33 cellular contexts compared by ENCODE assay signal in the genomic region with DNA sequence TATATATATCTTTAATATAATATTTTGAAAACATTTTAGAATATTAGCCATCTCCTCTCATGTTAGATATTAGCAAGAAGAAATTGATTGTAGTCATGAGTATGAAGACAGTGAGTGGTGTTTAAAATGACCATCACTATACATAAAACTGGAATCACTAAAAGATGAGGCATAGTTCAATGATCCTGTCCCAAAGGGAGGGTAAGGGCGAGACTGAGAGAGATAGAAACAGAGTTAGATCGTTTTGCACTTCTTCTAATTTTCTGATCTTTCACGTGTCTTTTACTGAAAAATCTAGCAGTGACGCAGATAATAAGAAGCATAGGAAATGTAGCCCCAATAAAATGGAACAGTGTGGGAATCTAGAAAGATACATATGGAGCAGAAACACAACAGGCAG.
"Had no signal": no experiment of that assay in that cellular context is flagged by ENCODE, and none has a peak within 500 bp of the region (broad histone marks: within the 10 kb centered on the region; RNA-seq: fewer than 3 reads in every experiment).

No MANE protein-coding gene starts in this region.

- ATAC-seq: activated naive CD4-positive, alpha-beta T cell treated with anti-CD3 and anti-CD28 coated beads, Interleukin-2, amount 50 U/mL, for 72 hours; activated naive CD8-positive, alpha-beta T cell treated with anti-CD3 and anti-CD28 coated beads, Interleukin-2, amount 50 U/mL, for 24 hours; activated T-cell treated with anti-CD3 and anti-CD28 coated beads, Interleukin-2, amount 50 U/mL, for 4 hours; activated T-cell treated with anti-CD3 and anti-CD28 coated beads, Interleukin-2, amount 50 U/mL, for 72 hours; activated T-helper 17 cell treated with anti-CD3 and anti-CD28 coated beads, Interleukin-2, amount 50 U/mL, for 72 hours; body of pancreas had no signal

- FAIRE-seq: astrocyte, bronchial epithelial cell had no signal

- H3K36me3 ChIP-seq: adrenal gland, ascending aorta, brain microvascular endothelial cell, breast epithelium, cardiac muscle cell had no signal

- H3K27me3 ChIP-seq: adrenal gland, ascending aorta, body of pancreas, brain microvascular endothelial cell, breast epithelium, cardiac muscle cell had no signal

- DNase-seq: activated effector memory CD4-positive, alpha-beta T cell treated with anti-CD3 and anti-CD28 coated beads, Interleukin-2, amount 50 U/mL, for 16 hours; activated effector memory CD4-positive, alpha-beta T cell treated with Interleukin-2 at 50 U/mL for 16 hours; activated gamma-delta T cell; activated gamma-delta T cell treated with Interleukin-2 at 50 U/mL for 16 hours; activated naive CD4-positive, alpha-beta T cell; activated naive CD4-positive, alpha-beta T cell treated with anti-CD3 and anti-CD28 coated beads for 36 hours; activated naive CD4-positive, alpha-beta T cell treated with anti-CD3 and anti-CD28 coated beads, Interleukin-2, amount 10 ng/mL, durations not matched to agents 7 days and 5 days; activated naive CD4-positive, alpha-beta T cell treated with anti-CD3 and anti-CD28 coated beads, Interleukin-2, amount 50 U/mL, for 16 hours; activated naive CD4-positive, alpha-beta T cell treated with Interleukin-2 at 50 U/mL for 16 hours; activated naive CD8-positive, alpha-beta T cell treated with anti-CD3 and anti-CD28 coated beads for 36 hours; activated naive CD8-positive, alpha-beta T cell treated with anti-CD3 and anti-CD28 coated beads, Interleukin-2, amount 10 ng/mL, durations not matched to agents 7 days and 5 days; activated naive CD8-positive, alpha-beta T cell treated with anti-CD3 and anti-CD28 coated beads, Interleukin-2, amount 50 U/mL, for 24 hours; activated T-cell treated with anti-CD3 and anti-CD28 coated beads, Interleukin-2, amount 50 U/mL, for 24 hours; activated T-cell treated with anti-CD3 and anti-CD28 coated beads, Interleukin-2, amount 50 U/mL, for 4 hours; activated T-cell treated with anti-CD3 and anti-CD28 coated beads, Interleukin-2, amount 50 U/mL, for 48 hours; activated T-cell treated with anti-CD3 and anti-CD28 coated beads, Interleukin-2, amount 50 U/mL, for 72 hours; adrenal gland; amniotic stem cell; amygdala; anterior cingulate cortex; aorta; body of pancreas; brain microvascular endothelial cell; caudate nucleus; central memory CD4-positive, alpha-beta T cell; cerebellar nuclear complex had no signal

- H3K27ac ChIP-seq: adrenal gland, ascending aorta, body of pancreas, brain microvascular endothelial cell, breast epithelium, cardiac muscle cell had no signal

- H3K9me3 ChIP-seq: adrenal gland, ascending aorta, body of pancreas had no signal

- H3K4me3 ChIP-seq: adrenal gland, ascending aorta, body of pancreas, breast epithelium, cardiac muscle cell had no signal

- H3K4me1 ChIP-seq: adrenal gland, ascending aorta, body of pancreas, breast epithelium had no signal
